ENCODE assay signal across 21 cellular contexts in genomic region chr6:91462236-91462635, GRCh38.
DNase-seq lines count a peak whose midpoint lies in the region; ATAC-seq and TF ChIP-seq lines count a peak whose summit lies in the region.
"Had no signal": no experiment of that assay in that cellular context is flagged by ENCODE, and none has a peak within 500 bp of the region (broad histone marks: within the 10 kb centered on the region; RNA-seq: fewer than 3 reads in every experiment).

No MANE protein-coding gene starts in this region.

- in situ Hi-C loops in astrocyte of the spinal cord (cut with HindIII; ENCODE audit: low sequenced_read_pairs) (no loop called here), GM13977 (cut with MboI; ENCODE audit: low pct_unique_long_range_greater_than_20kb, low sequenced_read_pairs, unreplicated experiment) (no loop called here)

- DNase-seq in A172 (ENCODE audit: low spot score) (peak; percentile 59), HT1080 (ENCODE audit: low read depth) (peak; percentile 5), astrocyte of the spinal cord (ENCODE audit: low read depth, low spot score) (peak; percentile 48), kidney glomerular epithelial cell (lab: John Stamatoyannopoulos, UW) (peak; percentile 62), hypothalamus (lab: John Stamatoyannopoulos, UW) (no peak), left lung (no peak), GM13977 (ENCODE audit: low spot score) (no peak)
- DNase-seq: 8988T, EL, GF-D8, H7, HFFc6, Karpas-422, NCI-H1694, NCI-H2081, NCI-H2171 treated with DMSO at 0.1 percent for 48 hours, NCI-H446, NCI-H526, Peyer's patch had no signal

- intact Hi-C loops in left lung (cut with DNase I): no loop called here

- TF ChIP-seq CTCF in astrocyte of the spinal cord (IDR thresholded peaks at IDR 0.05; ENCODE audit: low read depth, low read length): no peak
- no peak for TF ChIP-seq CTCF in left lung (IDR thresholded peaks at IDR 0.05)
- TF ChIP-seq CTCF in GM13977 (IDR thresholded peaks at IDR 0.05; ENCODE audit: extremely low read depth, insufficient read depth, missing control alignments): no peak

- no peaks in the 10 kb centered on the region for H3K4me1 ChIP-seq in left lung
- H3K4me1 ChIP-seq: Peyer's patch had no signal

- H3K9me3 ChIP-seq in left lung: no peaks in the 10 kb centered on the region
- H3K9me3 ChIP-seq: Peyer's patch had no signal

- no peak overlapping the region for H3K27ac ChIP-seq in left lung
- H3K27ac ChIP-seq: Peyer's patch had no signal

- H3K27me3 ChIP-seq in left lung: no peaks in the 10 kb centered on the region
- H3K27me3 ChIP-seq: Peyer's patch had no signal

- ATAC-seq in HG02623 (IDR thresholded peaks at IDR 0.05; ENCODE audit: unreplicated experiment): no peak
- ATAC-seq in left lung: no peak
- ATAC-seq: SK-N-SH treated with all-trans-retinoic acid at 6 μM for 48 hours had no signal

- no peaks in the 10 kb centered on the region for H3K36me3 ChIP-seq in left lung
- H3K36me3 ChIP-seq: Peyer's patch had no signal

- H3K4me3 ChIP-seq in astrocyte of the spinal cord (ENCODE audit: low read depth, low read length) (no peak overlapping the region), left lung (no peak overlapping the region)
- H3K4me3 ChIP-seq: Peyer's patch had no signal

Comparison
In these comparisons a context has a peak if more than half of its experiments do, and no peak if none do; other contexts are left out.
1. DNase-seq: peak in A172 (single experiment), HT1080 (single experiment), astrocyte of the spinal cord (single experiment) and kidney glomerular epithelial cell (single experiment); none in hypothalamus (0 of 51), left lung (0 of 2) and GM13977 (single experiment).